1 cellular context compared by ENCODE assay signal in the genomic region with DNA sequence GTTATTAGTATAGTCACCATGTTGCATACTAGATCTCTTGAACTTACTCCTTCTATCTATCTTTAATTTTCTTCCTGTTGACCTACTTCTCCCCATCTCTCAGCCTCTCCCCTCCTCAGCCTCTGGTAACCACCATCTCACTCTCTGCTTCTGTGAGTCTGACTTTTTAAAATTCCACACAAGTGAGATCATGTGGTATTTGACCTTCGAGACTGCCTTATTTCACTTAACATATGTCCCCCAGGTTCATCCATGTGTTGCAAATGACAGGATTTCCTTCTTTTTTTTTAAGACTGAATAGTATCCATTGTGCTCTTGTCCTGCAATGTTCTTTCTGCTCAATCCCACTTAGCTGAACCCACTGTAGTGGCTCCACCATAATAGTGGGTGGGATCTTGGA.
TF ChIP-seq lines count a peak whose summit lies in the region.

No MANE protein-coding gene starts in this region.

TF ChIP-seq in endothelial cell of umbilical vein, 7 proteins besides CTCF, POLR2A, EP300 and RAD21:
- TF ChIP-seq, protein P1, sequence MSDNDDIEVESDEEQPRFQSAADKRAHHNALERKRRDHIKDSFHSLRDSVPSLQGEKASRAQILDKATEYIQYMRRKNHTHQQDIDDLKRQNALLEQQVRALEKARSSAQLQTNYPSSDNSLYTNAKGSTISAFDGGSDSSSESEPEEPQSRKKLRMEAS (IDR thresholded peaks at IDR 0.05; ENCODE audit: insufficient read depth, insufficient read length), result no peak
- no peak for TF ChIP-seq GATA2 (IDR thresholded peaks at IDR 0.05; ENCODE audit: insufficient read depth, insufficient read length, low read depth, low read length)
- no peak for TF ChIP-seq FOS (IDR thresholded peaks at IDR 0.05; ENCODE audit: borderline replicate concordance, insufficient read depth, low read length)
- no peak for TF ChIP-seq POLR2AphosphoS5 (IDR thresholded peaks at IDR 0.05; ENCODE audit: insufficient read depth, low read depth, low read length)
- no peak for TF ChIP-seq MYC (IDR thresholded peaks at IDR 0.05; ENCODE audit: low read depth, low read length)
- no peak for TF ChIP-seq JUN (IDR thresholded peaks at IDR 0.05; ENCODE audit: borderline replicate concordance, insufficient read depth, insufficient read length, low read depth)
- TF ChIP-seq EZH2 (IDR thresholded peaks at IDR 0.05; ENCODE audit: borderline replicate concordance, low read depth, low read length, severe bottlenecking), result no peak
